ENCODE assay signal across 2 cellular contexts in the genomic region with DNA sequence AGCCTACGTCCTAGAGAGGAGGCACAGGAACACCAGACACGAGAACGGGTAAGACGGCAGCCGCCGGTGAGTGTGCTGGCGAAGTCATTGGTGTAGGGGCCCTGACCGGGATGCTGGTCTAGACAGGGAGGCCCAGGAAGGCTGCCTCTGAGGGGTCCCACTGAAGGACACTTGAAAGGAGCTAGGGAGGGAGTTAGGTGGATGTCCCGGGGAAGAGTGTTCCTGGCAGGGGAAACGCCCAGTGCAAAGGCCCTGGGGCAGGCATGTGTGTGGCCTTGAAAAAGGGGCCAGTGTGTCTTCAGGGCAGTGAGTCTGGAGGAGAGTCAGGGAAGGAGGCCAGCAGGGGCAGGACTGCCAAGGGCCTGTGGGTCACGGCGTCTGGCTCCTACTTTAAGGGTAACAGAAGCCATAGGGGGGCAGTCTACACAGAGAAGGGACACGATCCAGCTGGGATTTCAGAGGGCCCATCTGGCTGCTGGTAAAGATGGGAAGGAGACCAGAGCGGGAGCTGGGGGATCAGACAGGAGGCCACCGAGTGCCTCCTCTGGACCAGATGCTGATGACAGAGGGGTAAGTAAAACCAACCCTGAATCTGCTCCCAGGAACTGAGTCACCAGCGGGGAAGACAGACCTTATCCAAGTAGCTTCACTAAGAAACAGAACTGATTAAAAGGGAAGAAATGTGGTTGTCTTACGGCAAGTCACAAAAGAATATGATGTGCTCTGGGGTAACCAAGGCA.
TF ChIP-seq lines count a peak whose summit lies in the region.

No MANE protein-coding gene starts in this region.

TF ChIP-seq in HEK293, 187 proteins besides CTCF, POLR2A, EP300 and RAD21 (continued from another document):
- TF ChIP-seq ZNF426 (tag by site-specific recombination; IDR thresholded peaks at IDR 0.05) = no peak

TF ChIP-seq in K562, 482 proteins besides CTCF, POLR2A, EP300 and RAD21 (continued from another document):
- TF ChIP-seq, protein P1, sequence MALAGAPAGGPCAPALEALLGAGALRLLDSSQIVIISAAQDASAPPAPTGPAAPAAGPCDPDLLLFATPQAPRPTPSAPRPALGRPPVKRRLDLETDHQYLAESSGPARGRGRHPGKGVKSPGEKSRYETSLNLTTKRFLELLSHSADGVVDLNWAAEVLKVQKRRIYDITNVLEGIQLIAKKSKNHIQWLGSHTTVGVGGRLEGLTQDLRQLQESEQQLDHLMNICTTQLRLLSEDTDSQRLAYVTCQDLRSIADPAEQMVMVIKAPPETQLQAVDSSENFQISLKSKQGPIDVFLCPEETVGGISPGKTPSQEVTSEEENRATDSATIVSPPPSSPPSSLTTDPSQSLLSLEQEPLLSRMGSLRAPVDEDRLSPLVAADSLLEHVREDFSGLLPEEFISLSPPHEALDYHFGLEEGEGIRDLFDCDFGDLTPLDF (CRISPR knock-in tag; IDR thresholded peaks at IDR 0.05) = no peak
TF ChIP-seq in K562: peak in this region for 1.
